ENCODE assay signal across 8 cellular contexts in genomic region chr7:26500749-26501352, GRCh38.
DNase-seq lines count a peak whose midpoint lies in the region; ATAC-seq, FAIRE-seq and TF ChIP-seq lines count a peak whose summit lies in the region.

No MANE protein-coding gene starts in this region.

- H3K4me3 ChIP-seq in HEK293 (ENCODE audit: low read depth, low read length) (no peak overlapping the region), OCI-LY7 (ENCODE audit: low read depth, low read length, poor library complexity, severe bottlenecking) (no peak overlapping the region), fibroblast of mammary gland (ENCODE audit: control insufficient read depth, low read depth, low read length) (no peak overlapping the region), upper lobe of left lung (no peak overlapping the region)

- no peaks in the 10 kb centered on the region for H3K9me2 ChIP-seq in OCI-LY7 (ENCODE audit: insufficient read depth, low read length)

- POLR2A ChIA-PET in HEK293 (lab: Yijun Ruan, JAX) (no interaction called here), OCI-LY7 (lab: Charles Lee) (interaction anchor here (1.2 kb wide), 2 partner anchors 125 to 131 kb away, joined by 3 to 4 read pairs; no protein-coding TSS in a partner anchor)

- CTCF ChIA-PET in HEK293 (lab: Yijun Ruan, JAX): interaction anchor here (0.6 to 2.4 kb wide), 37 partner anchors 8 to 660 kb away, joined by 3 to 19 read pairs (median 4); no protein-coding TSS in a partner anchor
- CTCF ChIA-PET in OCI-LY7 (lab: Charles Lee; ENCODE audit: unreplicated experiment): interaction anchor here (0.6 kb wide), 1 partner anchor 131 kb away, joined by 3 read pairs; no protein-coding TSS in a partner anchor

- no peak overlapping the region for H3K27ac Mint-ChIP-seq in stimulated activated naive CD8-positive, alpha-beta T cell treated with anti-CD3 and anti-CD28 coated beads, Interleukin-15, amount 100 ng/mL, for 72 hours

- peaks cover 10% of the 10 kb centered on the region for H3K27me3 Mint-ChIP-seq in stimulated activated naive CD8-positive, alpha-beta T cell treated with anti-CD3 and anti-CD28 coated beads, Interleukin-15, amount 100 ng/mL, for 72 hours

- H3K27ac ChIP-seq in HEK293 (ENCODE audit: extremely low read depth, low read depth, low read length) (no peak overlapping the region), OCI-LY7 (ENCODE audit: low read depth, low read length, poor library complexity, severe bottlenecking) (no peak overlapping the region), upper lobe of left lung (no peak overlapping the region)

- no peaks in the 10 kb centered on the region for H3K9me3 Mint-ChIP-seq in stimulated activated naive CD8-positive, alpha-beta T cell treated with anti-CD3 and anti-CD28 coated beads, Interleukin-15, amount 100 ng/mL, for 72 hours

- 66 to 75% methylated on average over 6 of the region's 6 CpGs for WGBS in upper lobe of left lung, 2 donors

- TF ChIP-seq CTCF in D721Med (IDR thresholded peaks at IDR 0.05; ENCODE audit: insufficient read depth, missing control alignments) (peak; percentile 71), HEK293 (tag by site-specific recombination; IDR thresholded peaks at IDR 0.05) (no peak), OCI-LY7 (conservative IDR thresholded peaks at IDR 0.05; ENCODE audit: low read length) (peak; percentile 90), fibroblast of mammary gland (conservative IDR thresholded peaks at IDR 0.05; ENCODE audit: control insufficient read depth, insufficient read depth, low read depth, low read length) (peak; percentile 60), upper lobe of left lung (IDR thresholded peaks at IDR 0.05) (peak in 4 of 6 experiments; percentile 24 to 45 (median 34))

- no peaks in the 10 kb centered on the region for H3K79me2 ChIP-seq in OCI-LY7 (ENCODE audit: insufficient read depth, low read depth, low read length)

- no peak overlapping the region for H3K4me2 ChIP-seq in OCI-LY7 (ENCODE audit: low read length)

- no peak for TF ChIP-seq EP300 in upper lobe of left lung (IDR thresholded peaks at IDR 0.05)

- no peak overlapping the region for H3K4me3 Mint-ChIP-seq in stimulated activated naive CD8-positive, alpha-beta T cell treated with anti-CD3 and anti-CD28 coated beads, Interleukin-15, amount 100 ng/mL, for 72 hours

- H3K4me1 ChIP-seq in HEK293 (ENCODE audit: control insufficient read depth, insufficient read depth, low read length) (no peaks in the 10 kb centered on the region), OCI-LY7 (ENCODE audit: insufficient read depth, low read length, poor library complexity, severe bottlenecking) (no peaks in the 10 kb centered on the region), upper lobe of left lung (no peaks in the 10 kb centered on the region)

- ATAC-seq in upper lobe of left lung (ENCODE audit: low FRiP score in 2 of 2) (peak in 1 of 2 donors; percentile 58), HG03439 (IDR thresholded peaks at IDR 0.05; ENCODE audit: unreplicated experiment) (no peak)
- no peak for ATAC-seq in stimulated activated naive CD8-positive, alpha-beta T cell treated with anti-CD3 and anti-CD28 coated beads, Interleukin-15, amount 100 ng/mL, for 72 hours

- DNase-seq in D721Med (ENCODE audit: insufficient read length, low spot score) (no peak), OCI-LY7 (ENCODE audit: low spot score) (peak; percentile 72), fibroblast of mammary gland (ENCODE audit: low read depth) (peak; percentile 51), upper lobe of left lung (no peak), posterior cingulate gyrus (no peak)
- no peak for DNase-seq in stimulated activated naive CD8-positive, alpha-beta T cell treated with anti-CD3 and anti-CD28 coated beads, Interleukin-15, amount 100 ng/mL, for 72 hours

- intact Hi-C loops in OCI-LY7 (cut with micrococcal nuclease; ENCODE audit: unreplicated experiment): loop anchor here (1.0 to 10.0 kb wide), 7 partner anchors 124 to 661 kb away; no protein-coding TSS in a partner anchor
- intact Hi-C loops in posterior cingulate gyrus (cut with DNase I): no loop called here

- H3K36me3 ChIP-seq in HEK293 (ENCODE audit: control insufficient read depth in 2 of 2, insufficient read depth in 1 of 2, low read length in 2 of 2): no peaks in the 10 kb centered on the region
- no peaks in the 10 kb centered on the region for H3K36me3 ChIP-seq in OCI-LY7 (ENCODE audit: insufficient read depth, low read length)
- no peaks in the 10 kb centered on the region for H3K36me3 ChIP-seq in upper lobe of left lung

- no TSS peak for BruUV-seq in OCI-LY7 (replicated peaks; lab: Mats Ljungman, UMichigan)

- no peaks in the 10 kb centered on the region for H4K20me1 ChIP-seq in OCI-LY7 (ENCODE audit: insufficient read depth, low read length)

- no peaks in the 10 kb centered on the region for H3K4me1 Mint-ChIP-seq in stimulated activated naive CD8-positive, alpha-beta T cell treated with anti-CD3 and anti-CD28 coated beads, Interleukin-15, amount 100 ng/mL, for 72 hours

- H2AFZ ChIP-seq in OCI-LY7 (ENCODE audit: low read length): peak overlapping the region; percentile 52; the same call in 1 of the 2 replicates

- H3K9me3 ChIP-seq in HEK293 (ENCODE audit: control insufficient read depth, insufficient read depth, low read depth, low read length) (no peaks in the 10 kb centered on the region), OCI-LY7 (ENCODE audit: low read length) (peaks cover 4% of the 10 kb centered on the region; the same call in 1 of the 2 replicates), upper lobe of left lung (no peaks in the 10 kb centered on the region)

- H3K27me3 ChIP-seq in upper lobe of left lung: no peaks in the 10 kb centered on the region

- FAIRE-seq in D721Med (lab: Jason Lieb, UNC): peak; percentile 70

- no peak for TF ChIP-seq POLR2A in upper lobe of left lung (IDR thresholded peaks at IDR 0.05)

TF ChIP-seq in HEK293, 187 proteins besides CTCF, POLR2A, EP300 and RAD21:
- TF ChIP-seq ZNF654 (tag by site-specific recombination; IDR thresholded peaks at IDR 0.05; ENCODE audit: low read depth): peak; percentile 62
- no peak for TF ChIP-seq ZBTB17 (tag by site-specific recombination; IDR thresholded peaks at IDR 0.05)
- no peak for TF ChIP-seq HOXA7 (CRISPR knock-in tag; IDR thresholded peaks at IDR 0.05; ENCODE audit: borderline replicate concordance)
- no peak for TF ChIP-seq ZBTB48 (tag by site-specific recombination; IDR thresholded peaks at IDR 0.05)
- TF ChIP-seq ZNF701 (tag by site-specific recombination; IDR thresholded peaks at IDR 0.05): no peak
- no peak for TF ChIP-seq ZNF791 (tag by site-specific recombination; IDR thresholded peaks at IDR 0.05)
- no peak for TF ChIP-seq OVOL3 (tag by site-specific recombination; IDR thresholded peaks at IDR 0.05)
- TF ChIP-seq ZFP41 (tag by site-specific recombination; IDR thresholded peaks at IDR 0.05; ENCODE audit: borderline replicate concordance): no peak

Comparison
In these comparisons a context has a peak if more than half of its experiments do, and no peak if none do; other contexts are left out.
1. DNase-seq: peak in OCI-LY7 (single experiment) and fibroblast of mammary gland (single experiment); none in D721Med (single experiment), upper lobe of left lung (0 of 2), stimulated activated naive CD8-positive, alpha-beta T cell treated with anti-CD3 and anti-CD28 coated beads, Interleukin-15, amount 100 ng/mL, for 72 hours (0 of 2) and posterior cingulate gyrus (0 of 10).